17 cellular contexts compared by ENCODE assay signal in genomic region chr16:10608687-10609409, GRCh38. TPM values are rescaled to one million over a fixed set of nuclear protein-coding genes. Genes with fewer than 3 reads are reported as not detected.
DNase-seq lines count a peak whose midpoint lies in the region; ATAC-seq and TF ChIP-seq lines count a peak whose summit lies in the region.
"Had no signal": no experiment of that assay in that cellular context is flagged by ENCODE, and none has a peak within 500 bp of the region (broad histone marks: within the 10 kb centered on the region; RNA-seq: fewer than 3 reads in every experiment).

No MANE protein-coding gene starts in this region.

- no peak for TF ChIP-seq CTCF in gastroesophageal sphincter (IDR thresholded peaks at IDR 0.05)
- TF ChIP-seq CTCF in nephron (IDR thresholded peaks at IDR 0.05; ENCODE audit: unreplicated experiment in 3 of 3) = no peak
- no peak for TF ChIP-seq CTCF in WTC11 (IDR thresholded peaks at IDR 0.05)

- H3K27ac ChIP-seq in ACC112 (ENCODE audit: low read depth, low read length) (no peak overlapping the region), gastroesophageal sphincter (no peak overlapping the region)
- H3K27ac ChIP-seq: vagina had no signal

- H3K4me3 Mint-ChIP-seq in nephron (no peak overlapping the region), WTC11 (no peak overlapping the region)
- H3K4me3 Mint-ChIP-seq: activated naive CD8-positive, alpha-beta T cell treated with anti-CD3 and anti-CD28 coated beads for 36 hours; B cell; neural crest cell had no signal

- no peak for TF ChIP-seq POLR2A in gastroesophageal sphincter (IDR thresholded peaks at IDR 0.05)

- H3K36me3 Mint-ChIP-seq in nephron (ENCODE audit: low read depth) (no peaks in the 10 kb centered on the region), WTC11 (no peaks in the 10 kb centered on the region)
- no peaks in the 10 kb centered on the region for H3K36me3 Mint-ChIP-seq in activated naive CD4-positive, alpha-beta T cell treated with anti-CD3 and anti-CD28 coated beads, Interleukin-2, amount 50 U/mL, for 72 hours
- H3K36me3 Mint-ChIP-seq: activated naive CD8-positive, alpha-beta T cell treated with anti-CD3 and anti-CD28 coated beads for 36 hours had no signal

- H3K4me1 ChIP-seq in ACC112 (ENCODE audit: control insufficient read depth, insufficient read depth, low read length, unreplicated experiment) = peaks cover 9% of the 10 kb centered on the region
- peaks cover 0 to 7% (median 0%) of the 10 kb centered on the region in 3 donors for H3K4me1 ChIP-seq in gastroesophageal sphincter

- H3K27me3 Mint-ChIP-seq in nephron (ENCODE audit: low read depth) = peaks cover 13% of the 10 kb centered on the region
- no peaks in the 10 kb centered on the region; the same call in 1 of the 2 replicates for H3K27me3 Mint-ChIP-seq in WTC11 (ENCODE audit: low read depth)

- 71 to 89% methylated on average over 3 of the region's 11 CpGs for WGBS in gastroesophageal sphincter (ENCODE audit: low coverage in 1 of 2), 2 donors

- H3K27ac Mint-ChIP-seq in nephron = peak overlapping the region in 2 of 3 experiments; percentile 87 to 90
- no peak overlapping the region for H3K27ac Mint-ChIP-seq in WTC11
- H3K27ac Mint-ChIP-seq in activated naive CD4-positive, alpha-beta T cell treated with anti-CD3 and anti-CD28 coated beads, Interleukin-2, amount 50 U/mL, for 72 hours = no peak overlapping the region
- H3K27ac Mint-ChIP-seq: activated naive CD8-positive, alpha-beta T cell treated with anti-CD3 and anti-CD28 coated beads for 36 hours; B cell had no signal

- POLR2A ChIA-PET in WTC11 (lab: Charles Lee) = no interaction called here

- ATAC-seq in gastroesophageal sphincter = peak; percentile 61
- ATAC-seq in WTC11 = no peak
- no peak for ATAC-seq in activated naive CD4-positive, alpha-beta T cell treated with anti-CD3 and anti-CD28 coated beads, Interleukin-2, amount 50 U/mL, for 72 hours
- ATAC-seq: GM12878 had no signal

- H2AFZ ChIP-seq in ACC112 (ENCODE audit: low read length, unreplicated experiment) = peak overlapping the region; percentile 42

- peak; percentile 49 for DNase-seq in MV-4-11 (lab: John Stamatoyannopoulos, UW)
- no peak for DNase-seq in stimulated activated CD8-positive, alpha-beta memory T cell treated with anti-CD3 and anti-CD28 coated beads, Interleukin-4, amount 100 ng/mL, for 48 hours
- DNase-seq in DMS53 treated with DMSO at 0.1 percent for 48 hours (lab: John Stamatoyannopoulos, UW; ENCODE audit: unreplicated experiment) = no peak
- DNase-seq in WTC11 (ENCODE audit: low spot score) = no peak
- DNase-seq in activated naive CD4-positive, alpha-beta T cell treated with anti-CD3 and anti-CD28 coated beads, Interleukin-2, amount 50 U/mL, for 72 hours (ENCODE audit: low spot score in 2 of 2) = no peak
- DNase-seq: activated CD8-positive, alpha-beta memory T cell treated with anti-CD3 and anti-CD28 coated beads, Interleukin-2, amount 50 U/mL, for 48 hours; activated naive CD8-positive, alpha-beta T cell treated with anti-CD3 and anti-CD28 coated beads for 36 hours; erythroblast; GOT3; NCI-H2081 treated with DMSO at 0.1 percent for 48 hours had no signal

- H3K27me3 ChIP-seq in ACC112 (ENCODE audit: insufficient read depth, low read length) (peaks cover 4% of the 10 kb centered on the region), gastroesophageal sphincter (no peaks in the 10 kb centered on the region)
- H3K27me3 ChIP-seq: vagina had no signal

- H3K9me3 Mint-ChIP-seq in nephron (no peaks in the 10 kb centered on the region), WTC11 (0 out of 2 replicates have a peak, but pooled peaks cover 4% of the 10 kb centered on the region)
- H3K9me3 Mint-ChIP-seq in activated naive CD4-positive, alpha-beta T cell treated with anti-CD3 and anti-CD28 coated beads, Interleukin-2, amount 50 U/mL, for 72 hours = no peaks in the 10 kb centered on the region
- H3K9me3 Mint-ChIP-seq: activated naive CD8-positive, alpha-beta T cell treated with anti-CD3 and anti-CD28 coated beads for 36 hours; neural crest cell had no signal

- CTCF ChIA-PET in WTC11 (lab: Charles Lee) = interaction anchor here (0.5 to 1.8 kb wide), 8 partner anchors 28 to 310 kb away, joined by 3 to 6 read pairs (median 3); partner anchors contain the start of gene EMP2

- TF ChIP-seq EP300 in gastroesophageal sphincter (IDR thresholded peaks at IDR 0.05) = no peak

- no peak overlapping the region for H3K4me3 ChIP-seq in ACC112 (ENCODE audit: low read depth, low read length)
- no peak overlapping the region for H3K4me3 ChIP-seq in gastroesophageal sphincter
- H3K4me3 ChIP-seq: GM12878, vagina had no signal

- H3K79me2 ChIP-seq in ACC112 (ENCODE audit: control insufficient read depth, insufficient read depth, low read length, unreplicated experiment) = no peaks in the 10 kb centered on the region

- H3K4me1 Mint-ChIP-seq in nephron = peaks cover 29% of the 10 kb centered on the region
- peaks cover 15% of the 10 kb centered on the region for H3K4me1 Mint-ChIP-seq in WTC11
- H3K4me1 Mint-ChIP-seq: activated naive CD8-positive, alpha-beta T cell treated with anti-CD3 and anti-CD28 coated beads for 36 hours; neural crest cell had no signal

- H3K36me3 ChIP-seq in ACC112 (ENCODE audit: insufficient read depth, low read length) (no peaks in the 10 kb centered on the region), gastroesophageal sphincter (no peaks in the 10 kb centered on the region)
- H3K36me3 ChIP-seq: vagina had no signal

- no peaks in the 10 kb centered on the region for H3K9me3 ChIP-seq in gastroesophageal sphincter
- H3K9me3 ChIP-seq: vagina had no signal

TF ChIP-seq in WTC11, 78 proteins besides CTCF, POLR2A, EP300 and RAD21 (continues in another document):
- TF ChIP-seq ATF2 (CRISPR knock-in tag; IDR thresholded peaks at IDR 0.05; ENCODE audit: borderline replicate concordance, low read depth) (no peak), NR3C1 (CRISPR knock-in tag; conservative IDR thresholded peaks at IDR 0.05; ENCODE audit: low read depth) (no peak), ZNF281 (CRISPR knock-in tag; IDR thresholded peaks at IDR 0.05) (no peak), ZNF232 (CRISPR knock-in tag; IDR thresholded peaks at IDR 0.05) (no peak), ZNF121 (CRISPR knock-in tag; IDR thresholded peaks at IDR 0.05) (no peak)

RNA-seq across cellular contexts. Expression of gene EMP2, which starts 28.4 kb away (rescaled TPM):
- 10 to 100 TPM; 52.8 to 94.7 (median 69.7) TPM for total RNA-seq in gastroesophageal sphincter
- 15.2 to 16.7 TPM (median 16.4 TPM) in 3 replicates for total RNA-seq in WTC11 (2021)
- not detected for total RNA-seq in activated naive CD4-positive, alpha-beta T cell treated with anti-CD3 and anti-CD28 coated beads, Interleukin-2, amount 50 U/mL, for 72 hours
- total RNA-seq: activated naive CD8-positive, alpha-beta T cell treated with anti-CD3 and anti-CD28 coated beads for 36 hours; B cell had no signal

Comparison
In these comparisons a context has a peak if more than half of its experiments do, and no peak if none do; other contexts are left out.
1. H3K27ac Mint-ChIP-seq: peak in nephron (2 of 3); none in WTC11 (single experiment) and activated naive CD4-positive, alpha-beta T cell treated with anti-CD3 and anti-CD28 coated beads, Interleukin-2, amount 50 U/mL, for 72 hours (0 of 2).
2. RNA of gene EMP2, which starts 28.4 kb away (total RNA-seq): 52.8 to 94.7 TPM in gastroesophageal sphincter and 15.2 to 16.7 TPM in WTC11; not detected in activated naive CD4-positive, alpha-beta T cell treated with anti-CD3 and anti-CD28 coated beads, Interleukin-2, amount 50 U/mL, for 72 hours; every median in the first group is over 10 times any median in the second.